13 cellular contexts compared by ENCODE assay signal in the genomic region with DNA sequence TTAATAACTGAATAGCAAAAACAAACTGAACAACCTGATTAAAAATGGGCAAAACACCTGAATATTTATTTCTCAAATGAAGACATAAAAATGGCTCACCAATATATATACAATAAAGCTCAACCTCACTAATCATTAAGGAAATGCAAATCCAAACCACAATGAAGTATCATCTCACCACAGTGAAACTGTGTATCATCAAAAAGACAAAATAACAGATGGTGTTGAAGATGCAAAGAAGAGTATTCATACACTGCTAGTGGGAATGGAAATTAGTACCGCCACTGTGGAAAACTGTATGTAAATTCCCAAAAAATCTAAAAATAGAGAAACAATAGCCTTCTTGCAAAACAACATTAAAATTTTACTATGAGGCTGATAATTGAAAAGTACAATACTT.
A peak's percentile ranks its signal among the peaks of the same experiment; 100 is the strongest.
DNase-seq lines count a peak whose midpoint lies in the region; ATAC-seq lines count a peak whose summit lies in the region.
"Had no signal": no experiment of that assay in that cellular context is flagged by ENCODE, and none has a peak within 500 bp of the region (broad histone marks: within the 10 kb centered on the region; RNA-seq: fewer than 3 reads in every experiment).

No MANE protein-coding gene starts in this region.

- DNase-seq in H4 (ENCODE audit: low spot score) (no peak), islet precursor cell (no peak), activated T-cell treated with anti-CD3 and anti-CD28 coated beads for 4 hours (no peak)
- DNase-seq in activated effector memory CD4-positive, alpha-beta T cell treated with Interleukin-2 at 50 U/mL for 16 hours = no peak
- DNase-seq: activated naive CD4-positive, alpha-beta T cell; body of pancreas; GM23248; naive thymus-derived CD8-positive, alpha-beta T cell; tibial artery had no signal

- ATAC-seq in GM18519 (IDR thresholded peaks at IDR 0.05; ENCODE audit: low FRiP score, unreplicated experiment) = peak; percentile 66
- peak; percentile 82 for ATAC-seq in GM21390 (IDR thresholded peaks at IDR 0.05; ENCODE audit: unreplicated experiment)
- peak; percentile 92 for ATAC-seq in HG02973 (IDR thresholded peaks at IDR 0.05; ENCODE audit: unreplicated experiment)
- peak; percentile 64 for ATAC-seq in HG03521 (IDR thresholded peaks at IDR 0.05; ENCODE audit: unreplicated experiment)
- ATAC-seq: body of pancreas; naive thymus-derived CD8-positive, alpha-beta T cell had no signal
